Comparison of ENCODE assay signal across 28 cellular contexts in genomic region chr15:60735559-60736047, GRCh38.
"Had no signal": no experiment of that assay in that cellular context is flagged by ENCODE, and none has a peak within 500 bp of the region (broad histone marks: within the 10 kb centered on the region; RNA-seq: fewer than 3 reads in every experiment).

No MANE protein-coding gene starts in this region.

- H3K27me3 ChIP-seq: heart right ventricle, left lung, ovary, sigmoid colon, stomach, testis, thyroid gland, transverse colon, upper lobe of left lung, vagina had no signal

- H3K4me1 Mint-ChIP-seq: mesothelial cell of epicardium; stimulated activated memory B cell treated with anti-CD40 and anti-IgM and Interleukin-4, amounts not matched to agents 10 μg/mL and 1 μg/mL and 100 μg/mL, for 72 hours had no signal

- H3K4me3 ChIP-seq: heart right ventricle, left lung, lung, ovary, sigmoid colon, stomach, testis, thyroid gland, transverse colon, upper lobe of left lung, vagina had no signal

- H3K27me3 Mint-ChIP-seq: naive thymus-derived CD4-positive, alpha-beta T cell; natural killer cell treated with Interleukin-12 subunit alpha and Interleukin-12 subunit beta and Interleukin-15 and Interleukin-18, amount 100 ng/mL, for 72 hours had no signal

- DNase-seq: heart right ventricle; hippocampal formation; kidney glomerular epithelial cell; left cardiac atrium; left lung; mesendoderm; naive thymus-derived CD4-positive, alpha-beta T cell; ovary; retina; right cardiac atrium; sigmoid colon; small intestine; stimulated activated CD4-positive, alpha-beta T cell treated with anti-CD3 and anti-CD28 coated beads, Interleukin-1b, Interleukin-23, amount 100 ng/mL, for 48 hours; stimulated activated CD4-positive, alpha-beta T cell treated with anti-CD3 and anti-CD28 coated beads, Interleukin-2, amount 100 ng/mL, for 48 hours; stimulated activated CD4-positive, alpha-beta T cell treated with anti-CD3 and anti-CD28 coated beads, Interleukin-4, amount 100 ng/mL, for 4 hours; stimulated activated CD8-positive, alpha-beta memory T cell treated with anti-CD3 and anti-CD28 coated beads, Interleukin-4, amount 100 ng/mL, for 48 hours; stimulated activated naive CD4-positive, alpha-beta T cell treated with Interleukin-2 at 50 U/mL for 16 hours; stomach; testis; thyroid gland; transverse colon; upper lobe of left lung had no signal

- H3K27ac ChIP-seq: heart right ventricle, left lung, ovary, sigmoid colon, stomach, testis, thyroid gland, transverse colon, upper lobe of left lung, vagina had no signal

- ATAC-seq: heart right ventricle; left cardiac atrium; left lung; naive thymus-derived CD4-positive, alpha-beta T cell; natural killer cell treated with Interleukin-12 subunit alpha and Interleukin-12 subunit beta and Interleukin-15 and Interleukin-18, amount 100 ng/mL, for 72 hours; right cardiac atrium; stimulated activated memory B cell treated with anti-CD40 and anti-IgM and Interleukin-4, amounts not matched to agents 10 μg/mL and 1 μg/mL and 100 μg/mL, for 72 hours had no signal

- H3K27ac Mint-ChIP-seq: mesothelial cell of epicardium; naive thymus-derived CD4-positive, alpha-beta T cell; natural killer cell treated with Interleukin-12 subunit alpha and Interleukin-12 subunit beta and Interleukin-15 and Interleukin-18, amount 100 ng/mL, for 72 hours; progenitor cell of endocrine pancreas; stimulated activated memory B cell treated with anti-CD40 and anti-IgM and Interleukin-4, amounts not matched to agents 10 μg/mL and 1 μg/mL and 100 μg/mL, for 72 hours had no signal

- H3K4me3 Mint-ChIP-seq: mesothelial cell of epicardium; naive thymus-derived CD4-positive, alpha-beta T cell; natural killer cell treated with Interleukin-12 subunit alpha and Interleukin-12 subunit beta and Interleukin-15 and Interleukin-18, amount 100 ng/mL, for 72 hours; stimulated activated memory B cell treated with anti-CD40 and anti-IgM and Interleukin-4, amounts not matched to agents 10 μg/mL and 1 μg/mL and 100 μg/mL, for 72 hours had no signal

- H3K4me1 ChIP-seq: left lung, testis, transverse colon, vagina had no signal

- H3K36me3 ChIP-seq: left lung, ovary, sigmoid colon, stomach, thyroid gland, transverse colon, upper lobe of left lung, vagina had no signal

- H3K9me3 ChIP-seq: ovary, testis, thyroid gland, vagina had no signal
